Comparison of ENCODE assay signal across 8 cellular contexts in the genomic region with DNA sequence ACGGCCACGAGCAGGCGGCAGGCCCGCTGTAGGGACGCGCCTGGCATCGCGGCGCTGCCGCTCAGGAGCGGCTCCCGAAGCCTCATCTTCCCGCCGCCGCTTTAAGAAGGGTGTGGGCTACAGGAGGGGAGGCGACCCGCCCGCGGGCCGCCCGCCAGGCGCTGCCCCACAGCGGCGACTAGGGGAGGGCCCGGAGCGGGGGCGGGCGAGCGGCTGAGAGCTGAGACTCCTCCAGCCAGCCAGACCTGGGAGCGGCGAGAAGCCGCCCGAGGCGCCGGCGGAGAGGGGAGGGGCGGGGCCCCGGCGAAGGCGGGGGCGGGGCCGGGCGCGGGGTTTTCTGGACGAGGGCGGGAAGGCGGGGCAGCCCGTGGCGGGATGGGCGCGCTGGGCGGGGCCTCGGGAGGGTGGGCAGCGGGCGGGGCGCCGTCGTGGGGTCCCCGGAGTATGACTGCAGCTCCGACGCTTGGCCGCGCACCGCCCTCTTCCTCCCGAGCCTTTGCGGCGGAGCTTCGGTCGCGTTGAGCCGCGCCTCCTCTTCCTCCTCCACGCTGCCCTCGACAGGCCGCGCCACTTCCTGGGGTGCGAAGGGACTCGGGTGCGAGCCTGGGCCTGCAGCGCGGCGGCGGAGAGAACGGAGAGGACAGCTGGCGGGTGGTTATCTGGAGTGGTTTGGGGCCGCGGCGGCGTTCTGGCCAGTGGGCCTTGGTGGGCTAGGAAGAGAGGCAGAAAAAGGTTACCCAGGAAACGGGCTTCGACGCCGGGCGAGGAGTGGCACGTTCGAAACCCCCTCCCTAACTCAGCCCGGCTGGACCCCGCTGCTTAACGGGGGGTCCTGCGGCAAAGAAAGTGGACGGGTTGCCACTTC.
DNase-seq lines count a peak whose midpoint lies in the region; ATAC-seq and TF ChIP-seq lines count a peak whose summit lies in the region.

A gene with protein sequence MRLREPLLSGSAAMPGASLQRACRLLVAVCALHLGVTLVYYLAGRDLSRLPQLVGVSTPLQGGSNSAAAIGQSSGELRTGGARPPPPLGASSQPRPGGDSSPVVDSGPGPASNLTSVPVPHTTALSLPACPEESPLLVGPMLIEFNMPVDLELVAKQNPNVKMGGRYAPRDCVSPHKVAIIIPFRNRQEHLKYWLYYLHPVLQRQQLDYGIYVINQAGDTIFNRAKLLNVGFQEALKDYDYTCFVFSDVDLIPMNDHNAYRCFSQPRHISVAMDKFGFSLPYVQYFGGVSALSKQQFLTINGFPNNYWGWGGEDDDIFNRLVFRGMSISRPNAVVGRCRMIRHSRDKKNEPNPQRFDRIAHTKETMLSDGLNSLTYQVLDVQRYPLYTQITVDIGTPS (minus strand): TSS at position 253 of the 865 bp plus-strand sequence. CDS start 167 bp downstream, at position 86.

- peak within 1 kb of the TSS; percentile 95 for H3K4me3 ChIP-seq in AG09309 (ENCODE audit: control insufficient read depth, low read depth, low read length)

- TF ChIP-seq CTCF in AG09309 (IDR thresholded peaks at IDR 0.05; ENCODE audit: control insufficient read depth, insufficient read depth, low read depth, low read length, missing control alignments): no peak

- ATAC-seq in HG03175 (IDR thresholded peaks at IDR 0.05; ENCODE audit: unreplicated experiment): peak; percentile 49

- in situ Hi-C loops in GM18951 (cut with MboI; ENCODE audit: low sequenced_read_pairs, unreplicated experiment): no loop called here

- peak; percentile 75 for TF ChIP-seq POLR2A in GM18951 (IDR thresholded peaks at IDR 0.05; ENCODE audit: extremely low read depth, insufficient read depth, insufficient read length)

- DNase-seq in AG09309 (ENCODE audit: low read depth) (peak; percentile 79), NCI-H446 (lab: John Stamatoyannopoulos, UW) (peak; percentile 88 to 93), iris pigment epithelial cell (ENCODE audit: low read depth) (peak; percentile 91)
- peak; percentile 88 for DNase-seq in activated CD4-positive, CD25-positive, alpha-beta regulatory T cell treated with anti-CD3 and anti-CD28 coated beads, Interleukin-2, amount 50 U/mL, for 16 hours (ENCODE audit: low read depth, low spot score)
- peak; percentile 89 for DNase-seq in central memory CD4-positive, alpha-beta T cell
- DNase-seq in stimulated activated CD4-positive, alpha-beta T cell treated with anti-CD3 and anti-CD28 coated beads, Interleukin-12 subunit alpha, Interleukin-12 subunit beta, amount 100 ng/mL, for 24 hours (ENCODE audit: low read depth in 2 of 2): peak; percentile 94 to 96

Comparison
In these comparisons a context has a peak if more than half of its experiments do, and no peak if none do; other contexts are left out.
1. Peak in every context shown above with its lines: DNase-seq, ATAC-seq and H3K4me3 ChIP-seq.